In the genomic region with DNA sequence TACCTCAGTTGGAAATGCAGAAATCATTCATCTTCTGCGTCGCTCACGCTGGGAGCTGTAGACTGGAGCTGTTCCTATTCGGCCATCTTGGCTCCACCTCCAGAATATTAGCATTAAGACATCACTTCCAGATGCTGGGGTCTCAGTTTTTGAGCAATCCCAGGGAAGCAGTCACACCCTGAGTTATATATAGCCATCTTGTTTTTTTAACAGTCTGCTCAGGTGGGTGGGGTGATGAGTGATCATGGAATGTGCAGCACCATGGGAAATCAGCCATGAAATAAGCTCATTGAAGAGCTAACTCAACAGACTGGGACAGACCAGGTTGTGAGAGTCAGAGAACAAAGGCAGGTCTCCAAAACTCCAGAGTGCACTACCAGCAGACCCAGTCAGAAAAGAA, we compare ENCODE assay signal across 31 cellular contexts. TPM values are rescaled to one million over a fixed set of nuclear protein-coding genes. Genes with fewer than 3 reads are reported as not detected.
"Had no signal": no experiment of that assay in that cellular context is flagged by ENCODE, and none has a peak within 500 bp of the region (broad histone marks: within the 10 kb centered on the region; RNA-seq: fewer than 3 reads in every experiment).

No MANE protein-coding gene starts in this region.

- H3K27ac ChIP-seq: brain microvascular endothelial cell, cardiac muscle cell, WERI-Rb-1 had no signal

- H3K4me3 ChIP-seq: cardiac muscle cell, K562 had no signal

- H3K27me3 ChIP-seq: brain microvascular endothelial cell, cardiac muscle cell had no signal

- ATAC-seq: activated CD8-positive, alpha-beta memory T cell treated with anti-CD3 and anti-CD28 coated beads, Interleukin-2, amount 10 ng/mL, durations not matched to agents 7 days and 5 days; activated naive CD8-positive, alpha-beta T cell treated with anti-CD3 and anti-CD28 coated beads, Interleukin-2, amount 50 U/mL, for 24 hours; K562; PC-3 had no signal

- H3K36me3 ChIP-seq: brain microvascular endothelial cell, cardiac muscle cell, WERI-Rb-1 had no signal

- DNase-seq: activated CD4-positive, alpha-beta memory T cell treated with anti-CD3 and anti-CD28 coated beads, Interleukin-2, amount 10 ng/mL, durations not matched to agents 7 days and 5 days; activated CD4-positive, alpha-beta T cell treated with anti-CD3 and anti-CD28 coated beads for 1 hour; activated CD4-positive, alpha-beta T cell treated with anti-CD3 and anti-CD28 coated beads for 48 hours; activated CD4-positive, CD25-positive, alpha-beta regulatory T cell; activated CD8-positive, alpha-beta memory T cell treated with anti-CD3 and anti-CD28 coated beads for 24 hours; activated CD8-positive, alpha-beta memory T cell treated with anti-CD3 and anti-CD28 coated beads, Interleukin-2, amount 10 ng/mL, durations not matched to agents 7 days and 5 days; activated CD8-positive, alpha-beta memory T cell treated with anti-CD3 and anti-CD28 coated beads, Interleukin-2, amount 50 U/mL, for 48 hours; activated effector memory CD4-positive, alpha-beta T cell treated with Interleukin-2 at 50 U/mL for 16 hours; activated naive CD4-positive, alpha-beta T cell treated with anti-CD3 and anti-CD28 coated beads, Interleukin-2, amount 10 ng/mL, durations not matched to agents 7 days and 5 days; activated naive CD8-positive, alpha-beta T cell treated with anti-CD3 and anti-CD28 coated beads, Interleukin-2, amount 50 U/mL, for 24 hours; activated T-cell treated with anti-CD3 and anti-CD28 coated beads, Interleukin-2, amount 50 U/mL, for 48 hours; anterior cingulate cortex; brain microvascular endothelial cell; NCI-H1048; NCI-H1105 treated with DMSO at 0.1 percent for 48 hours; NCI-H1436 treated with DMSO at 0.1 percent for 48 hours; NCI-H1694 treated with DMSO at 0.1 percent for 48 hours; NCI-H2029; NCI-H345; NCI-H524 treated with DMSO at 0.1 percent for 48 hours; PC-3; Right ventricle myocardium superior; SW 1271; T-helper 1 cell; T-helper 2 cell; T-helper 9 cell; WERI-Rb-1 had no signal

RNA-seq across cellular contexts. Expression of gene HMGB4, which starts 27.0 kb away (rescaled TPM):
- total RNA-seq: activated CD4-positive, alpha-beta memory T cell treated with anti-CD3 and anti-CD28 coated beads, Interleukin-2, amount 10 ng/mL, durations not matched to agents 7 days and 5 days; activated CD8-positive, alpha-beta memory T cell treated with anti-CD3 and anti-CD28 coated beads, Interleukin-2, amount 10 ng/mL, durations not matched to agents 7 days and 5 days; cardiac muscle cell; K562; MCF 10A; NCI-H460; PC-3; Right ventricle myocardium superior had no signal
- polyA plus RNA-seq: cardiac muscle cell, K562 had no signal
